Comparison of ENCODE assay signal across 10 cellular contexts in the genomic region with DNA sequence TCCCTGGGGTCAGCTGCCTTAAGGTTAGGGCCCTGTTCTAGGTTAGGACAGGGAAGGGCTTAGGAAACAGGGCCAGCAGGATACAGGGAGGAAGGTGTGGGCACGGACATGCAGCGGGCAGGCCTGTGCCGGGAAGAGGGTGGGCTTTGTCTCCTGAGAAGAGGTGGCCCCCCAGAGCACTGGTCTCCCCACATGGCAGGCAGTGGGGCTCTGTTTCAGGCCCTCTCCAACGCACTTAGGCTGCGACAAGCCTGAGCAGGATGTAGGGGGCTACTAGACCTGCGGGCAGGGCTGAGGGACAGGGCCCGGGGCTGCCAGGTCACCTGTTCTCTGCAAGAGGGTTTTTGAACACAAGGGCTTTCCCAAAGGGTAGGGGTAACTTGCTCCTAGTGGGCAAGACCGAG. TPM values are rescaled to one million over a fixed set of nuclear protein-coding genes. Genes with fewer than 3 reads are reported as not detected.
DNase-seq lines count a peak whose midpoint lies in the region; ATAC-seq and TF ChIP-seq lines count a peak whose summit lies in the region.
"Had no signal": no experiment of that assay in that cellular context is flagged by ENCODE, and none has a peak within 500 bp of the region (broad histone marks: within the 10 kb centered on the region; RNA-seq: fewer than 3 reads in every experiment).

No MANE protein-coding gene starts in this region.

- H3K4me1 ChIP-seq in mammary epithelial cell (ENCODE audit: insufficient read depth, low read length) (peaks cover 33% of the 10 kb centered on the region), lower lobe of right lung (peaks cover 100% of the 10 kb centered on the region), upper lobe of left lung (peaks cover 100% of the 10 kb centered on the region in 4 donors)

- TF ChIP-seq CTCF in MCF 10A (IDR thresholded peaks at IDR 0.05; ENCODE audit: unreplicated experiment): no peak
- no peak for TF ChIP-seq CTCF in mammary epithelial cell (conservative IDR thresholded peaks at IDR 0.05 in 1 of 2, IDR thresholded peaks at IDR 0.05 in 1 of 2; ENCODE audit: extremely low read depth in 1 of 2, insufficient read depth in 1 of 2, low read depth in 1 of 2, low read length in 2 of 2)
- no peak for TF ChIP-seq CTCF in lower lobe of right lung (IDR thresholded peaks at IDR 0.05)
- no peak for TF ChIP-seq CTCF in upper lobe of left lung (IDR thresholded peaks at IDR 0.05)

- no peak overlapping the region for H3K4me3 Mint-ChIP-seq in MCF 10A (ENCODE audit: unreplicated experiment)
- H3K4me3 Mint-ChIP-seq in activated T-helper 1 cell treated with anti-CD3 and anti-CD28 coated beads, Interleukin-12 subunit alpha, Interleukin-12 subunit beta, Interleukin-2, Interleukin-4 antibody, amounts not matched to agents 30 ng/mL and 10 ng/mL and 1 ng/mL, durations not matched to agents 14 hours and 24 hours and 36 hours: peak overlapping the region; percentile 82

- no peaks in the 10 kb centered on the region for H3K27me3 ChIP-seq in mammary epithelial cell (ENCODE audit: insufficient read depth, low read length)
- H3K27me3 ChIP-seq in lower lobe of right lung (ENCODE audit: low read depth): no peaks in the 10 kb centered on the region
- H3K27me3 ChIP-seq in upper lobe of left lung: no peaks in the 10 kb centered on the region
- H3K27me3 ChIP-seq: cardiac muscle cell had no signal

- H3K27ac ChIP-seq in mammary epithelial cell (ENCODE audit: insufficient read depth, low read depth, low read length) (no peak overlapping the region), lower lobe of right lung (peak overlapping the region; percentile 93), upper lobe of left lung (peak overlapping the region; percentile 88 to 99 (median 95))
- H3K27ac ChIP-seq: parathyroid adenoma had no signal

- no peaks in the 10 kb centered on the region for H3K9me3 Mint-ChIP-seq in MCF 10A (ENCODE audit: unreplicated experiment)
- peaks cover 3% of the 10 kb centered on the region for H3K9me3 Mint-ChIP-seq in activated T-helper 1 cell treated with anti-CD3 and anti-CD28 coated beads, Interleukin-12 subunit alpha, Interleukin-12 subunit beta, Interleukin-2, Interleukin-4 antibody, amounts not matched to agents 30 ng/mL and 10 ng/mL and 1 ng/mL, durations not matched to agents 14 hours and 24 hours and 36 hours

- H3K27me3 Mint-ChIP-seq in MCF 10A (ENCODE audit: insufficient read depth, unreplicated experiment): no peaks in the 10 kb centered on the region
- H3K27me3 Mint-ChIP-seq in activated T-helper 1 cell treated with anti-CD3 and anti-CD28 coated beads, Interleukin-12 subunit alpha, Interleukin-12 subunit beta, Interleukin-2, Interleukin-4 antibody, amounts not matched to agents 30 ng/mL and 10 ng/mL and 1 ng/mL, durations not matched to agents 14 hours and 24 hours and 36 hours (ENCODE audit: insufficient read depth): no peaks in the 10 kb centered on the region

- DNase-seq in MCF 10A (ENCODE audit: unreplicated experiment): no peak
- DNase-seq in mammary epithelial cell: no peak
- no peak for DNase-seq in activated T-helper 1 cell treated with anti-CD3 and anti-CD28 coated beads, Interleukin-12 subunit alpha, Interleukin-12 subunit beta, Interleukin-2, Interleukin-4 antibody, amounts not matched to agents 30 ng/mL and 10 ng/mL and 1 ng/mL, durations not matched to agents 14 hours and 24 hours and 36 hours (ENCODE audit: low spot score)
- DNase-seq in lower lobe of right lung: no peak
- no peak for DNase-seq in upper lobe of left lung
- no peak for DNase-seq in EL

- H3K4me3 ChIP-seq in mammary epithelial cell (replicated peaks in 1 of 3; ENCODE audit: insufficient read depth in 1 of 3, low read depth in 2 of 3, low read length in 3 of 3): no peak overlapping the region
- H3K4me3 ChIP-seq in lower lobe of right lung: peak overlapping the region; percentile 20
- H3K4me3 ChIP-seq in upper lobe of left lung: no peak overlapping the region
- H3K4me3 ChIP-seq: cardiac muscle cell had no signal

- no peak for ATAC-seq in lower lobe of right lung
- no peak for ATAC-seq in upper lobe of left lung (ENCODE audit: low FRiP score in 2 of 2)
- ATAC-seq in GM19452 (IDR thresholded peaks at IDR 0.05; ENCODE audit: unreplicated experiment): no peak
- ATAC-seq in GM18907 (IDR thresholded peaks at IDR 0.05; ENCODE audit: unreplicated experiment): no peak

- H3K36me3 ChIP-seq in mammary epithelial cell (ENCODE audit: insufficient read depth, low read length): no peaks in the 10 kb centered on the region
- peaks cover 8% of the 10 kb centered on the region for H3K36me3 ChIP-seq in lower lobe of right lung
- H3K36me3 ChIP-seq in upper lobe of left lung: peaks cover 0 to 4% (median 0%) of the 10 kb centered on the region in 4 donors
- H3K36me3 ChIP-seq: cardiac muscle cell had no signal

- no peaks in the 10 kb centered on the region for H3K9me3 ChIP-seq in mammary epithelial cell (replicated peaks; ENCODE audit: insufficient read depth, low read length)
- no peaks in the 10 kb centered on the region for H3K9me3 ChIP-seq in lower lobe of right lung
- no peaks in the 10 kb centered on the region for H3K9me3 ChIP-seq in upper lobe of left lung

- in situ Hi-C loops in mammary epithelial cell (cut with MboI; ENCODE audit: low sequenced_read_pairs in 2 of 2): loop anchor here in 1 of 2 donors (10.0 kb wide), 1 partner anchor 125 kb away; no protein-coding TSS in a partner anchor

- no peak overlapping the region for H3K9ac ChIP-seq in mammary epithelial cell (ENCODE audit: insufficient read depth, low read length)
- H3K9ac ChIP-seq: parathyroid adenoma had no signal

- H3K79me2 ChIP-seq in mammary epithelial cell (ENCODE audit: insufficient read depth, low read length): peaks cover 99% of the 10 kb centered on the region

- H2AFZ ChIP-seq in mammary epithelial cell (ENCODE audit: low read depth, low read length): no peak overlapping the region
- H2AFZ ChIP-seq: parathyroid adenoma had no signal

- no peak for TF ChIP-seq EP300 in upper lobe of left lung (IDR thresholded peaks at IDR 0.05)

- 100% methylated on average over 3 of the region's 8 CpGs for WGBS in mammary epithelial cell (ENCODE audit: low coverage, missing lambda C conversion rate)
- WGBS in upper lobe of left lung, 2 donors: 56 to 69% methylated on average over 5 to 8 of the region's 8 CpGs

- POLR2A ChIA-PET in MCF 10A (lab: Yijun Ruan, JAX): interaction anchor here (0.7 kb wide), 1 partner anchor 30 kb away, joined by 3 read pairs; no protein-coding TSS in a partner anchor

- no peak overlapping the region for H3K4me2 ChIP-seq in mammary epithelial cell (ENCODE audit: insufficient read depth, low read depth, low read length)

- dilution Hi-C loops in mammary epithelial cell (cut with HindIII; ENCODE audit: low sequenced_read_pairs): no loop called here

- CTCF ChIA-PET in MCF 10A (lab: Yijun Ruan, JAX) (interaction anchor here (0.9 to 2.1 kb wide), 4 partner anchors 38 to 258 kb away, joined by 3 to 7 read pairs (median 3); no protein-coding TSS in a partner anchor), mammary epithelial cell (lab: Charles Lee; ENCODE audit: low non-redundant PET) (no interaction called here)

- H3K27ac Mint-ChIP-seq in MCF 10A (ENCODE audit: low read depth, unreplicated experiment): peak overlapping the region; percentile 16
- H3K27ac Mint-ChIP-seq in activated T-helper 1 cell treated with anti-CD3 and anti-CD28 coated beads, Interleukin-12 subunit alpha, Interleukin-12 subunit beta, Interleukin-2, Interleukin-4 antibody, amounts not matched to agents 30 ng/mL and 10 ng/mL and 1 ng/mL, durations not matched to agents 14 hours and 24 hours and 36 hours: peak overlapping the region; percentile 99

- peaks cover 66% of the 10 kb centered on the region for H3K4me1 Mint-ChIP-seq in MCF 10A (ENCODE audit: insufficient read depth, unreplicated experiment)
- peaks cover 98% of the 10 kb centered on the region for H3K4me1 Mint-ChIP-seq in activated T-helper 1 cell treated with anti-CD3 and anti-CD28 coated beads, Interleukin-12 subunit alpha, Interleukin-12 subunit beta, Interleukin-2, Interleukin-4 antibody, amounts not matched to agents 30 ng/mL and 10 ng/mL and 1 ng/mL, durations not matched to agents 14 hours and 24 hours and 36 hours (ENCODE audit: low read depth)

- BruUV-seq in MCF 10A (replicated peaks; lab: Mats Ljungman, UMichigan) (no TSS peak), mammary epithelial cell (replicated peaks; lab: Mats Ljungman, UMichigan) (no TSS peak)

- TF ChIP-seq POLR2A in upper lobe of left lung (IDR thresholded peaks at IDR 0.05): no peak

- H3K36me3 Mint-ChIP-seq in MCF 10A (ENCODE audit: insufficient read depth, unreplicated experiment): peaks cover 14% of the 10 kb centered on the region
- H3K36me3 Mint-ChIP-seq in activated T-helper 1 cell treated with anti-CD3 and anti-CD28 coated beads, Interleukin-12 subunit alpha, Interleukin-12 subunit beta, Interleukin-2, Interleukin-4 antibody, amounts not matched to agents 30 ng/mL and 10 ng/mL and 1 ng/mL, durations not matched to agents 14 hours and 24 hours and 36 hours (ENCODE audit: low read depth): peaks cover 37% of the 10 kb centered on the region

- intact Hi-C loops in MCF 10A (cut with micrococcal nuclease) (loop anchor here (5.0 kb wide), 1 partner anchor 33 kb away; a partner anchor contains a TSS), mammary epithelial cell (cut with micrococcal nuclease) (no loop called here), lower lobe of right lung (cut with DNase I) (no loop called here)
- intact Hi-C loops in activated T-helper 1 cell treated with anti-CD3 and anti-CD28 coated beads, Interleukin-12 subunit alpha, Interleukin-12 subunit beta, Interleukin-2, Interleukin-4 antibody, amounts not matched to agents 30 ng/mL and 10 ng/mL and 1 ng/mL, durations not matched to agents 14 hours and 24 hours and 36 hours (cut with micrococcal nuclease): loop anchor here (10.0 kb wide), 1 partner anchor 1835 kb away; a partner anchor contains a TSS

- no peaks in the 10 kb centered on the region for H4K20me1 ChIP-seq in mammary epithelial cell (ENCODE audit: insufficient read depth, low read length)

RNA-seq across cellular contexts. Expression of a gene that starts 33.5 kb away (rescaled TPM):
- total RNA-seq in MCF 10A (2022) (83.1 and 110 TPM in 2 replicates), mammary epithelial cell (10 to 100 TPM; 49.8 to 62.3 TPM), lower lobe of right lung (178 TPM), upper lobe of left lung (100 to 1,000 TPM; 103 to 231 (median 147) TPM)
- 25.1 TPM for polyA plus RNA-seq in mammary epithelial cell
- 40.5 TPM for polyA minus RNA-seq in mammary epithelial cell
- total RNA-seq in activated T-helper 1 cell treated with anti-CD3 and anti-CD28 coated beads, Interleukin-12 subunit alpha, Interleukin-12 subunit beta, Interleukin-2, Interleukin-4 antibody, amounts not matched to agents 30 ng/mL and 10 ng/mL and 1 ng/mL, durations not matched to agents 14 hours and 24 hours and 36 hours: 129 and 137 TPM in 2 replicates

Comparison
In these comparisons a context has a peak if more than half of its experiments do, and no peak if none do; other contexts are left out.
1. intact Hi-C loops: an anchor here in MCF 10A (5.0 kb wide) and activated T-helper 1 cell treated with anti-CD3 and anti-CD28 coated beads, Interleukin-12 subunit alpha, Interleukin-12 subunit beta, Interleukin-2, Interleukin-4 antibody, amounts not matched to agents 30 ng/mL and 10 ng/mL and 1 ng/mL, durations not matched to agents 14 hours and 24 hours and 36 hours (10.0 kb wide); none called in mammary epithelial cell and lower lobe of right lung.